In the genomic region with DNA sequence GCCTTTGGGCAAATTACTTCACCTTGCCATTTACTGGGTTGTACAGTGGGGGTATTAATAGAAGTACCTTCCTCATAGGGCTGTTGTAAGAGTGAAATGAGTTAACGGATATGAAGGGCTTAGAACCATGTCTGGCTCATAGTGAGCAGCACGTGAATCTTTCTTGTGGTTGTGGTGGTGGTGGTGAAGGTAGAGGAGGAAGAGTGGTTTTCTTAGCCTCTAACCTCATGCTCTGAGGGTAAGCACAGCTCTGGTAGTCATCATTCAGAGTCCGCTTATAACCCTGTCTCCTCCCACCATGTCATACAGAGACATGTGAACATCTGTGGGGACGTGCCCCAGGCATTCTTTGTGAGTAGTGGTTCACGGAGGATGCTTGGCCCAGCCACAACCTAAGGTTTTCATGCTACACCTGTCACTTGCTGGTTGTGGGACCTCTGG, we compare ENCODE assay signal across 9 cellular contexts. TPM values are rescaled to one million over a fixed set of nuclear protein-coding genes. Genes with fewer than 3 reads are reported as not detected.
DNase-seq lines count a peak whose midpoint lies in the region; ATAC-seq and TF ChIP-seq lines count a peak whose summit lies in the region.
"Had no signal": no experiment of that assay in that cellular context is flagged by ENCODE, and none has a peak within 500 bp of the region (broad histone marks: within the 10 kb centered on the region; RNA-seq: fewer than 3 reads in every experiment).

No MANE protein-coding gene starts in this region.

- no peak overlapping the region for H3K4me3 ChIP-seq in CD4-positive, CD25-positive, alpha-beta regulatory T cell (ENCODE audit: low read depth, low read length)
- H3K4me3 ChIP-seq in heart left ventricle (no peak overlapping the region), suprapubic skin (no peak overlapping the region)
- H3K4me3 ChIP-seq: lung had no signal

- TF ChIP-seq CTCF in omental fat pad (IDR thresholded peaks at IDR 0.05) (no peak), heart left ventricle (IDR thresholded peaks at IDR 0.05) (no peak), suprapubic skin (IDR thresholded peaks at IDR 0.05) (no peak)

- H3K27me3 Mint-ChIP-seq in CD4-positive, CD25-positive, alpha-beta regulatory T cell: peaks cover 19% of the 10 kb centered on the region
- H3K27me3 Mint-ChIP-seq in activated naive CD8-positive, alpha-beta T cell: peaks cover 43% of the 10 kb centered on the region

- peak overlapping the region in 1 of 4 donors; percentile 47 for H3K4me3 Mint-ChIP-seq in CD4-positive, CD25-positive, alpha-beta regulatory T cell
- H3K4me3 Mint-ChIP-seq in activated naive CD8-positive, alpha-beta T cell: peak overlapping the region; percentile 10

- no peaks in the 10 kb centered on the region for H3K36me3 ChIP-seq in CD4-positive, CD25-positive, alpha-beta regulatory T cell (ENCODE audit: control insufficient read depth, insufficient read depth, low read length)
- no peaks in the 10 kb centered on the region for H3K36me3 ChIP-seq in heart left ventricle
- no peaks in the 10 kb centered on the region for H3K36me3 ChIP-seq in suprapubic skin

- H3K9me3 Mint-ChIP-seq in CD4-positive, CD25-positive, alpha-beta regulatory T cell: peaks cover 0 to 2% (median 0%) of the 10 kb centered on the region in 7 donors
- H3K9me3 Mint-ChIP-seq in activated naive CD8-positive, alpha-beta T cell (ENCODE audit: low read depth): no peaks in the 10 kb centered on the region

- H3K4me1 ChIP-seq in CD4-positive, CD25-positive, alpha-beta regulatory T cell (ENCODE audit: control insufficient read depth, insufficient read depth, low read length, poor library complexity, severe bottlenecking): no peaks in the 10 kb centered on the region
- peaks cover 0 to 60% (median 22%) of the 10 kb centered on the region in 12 donors for H3K4me1 ChIP-seq in heart left ventricle
- H3K4me1 ChIP-seq in suprapubic skin: peaks cover 22% of the 10 kb centered on the region

- ATAC-seq in CD4-positive, CD25-positive, alpha-beta regulatory T cell (ENCODE audit: low read depth in 2 of 2): peak; percentile 66 to 77
- peak; percentile 53 for ATAC-seq in GM21367 (IDR thresholded peaks at IDR 0.05; ENCODE audit: unreplicated experiment)
- no peak for ATAC-seq in omental fat pad (ENCODE audit: low FRiP score)
- no peak for ATAC-seq in heart left ventricle

- peaks cover 20% of the 10 kb centered on the region for H3K27me3 ChIP-seq in CD4-positive, CD25-positive, alpha-beta regulatory T cell (ENCODE audit: control insufficient read depth, insufficient read depth, low read length)
- no peaks in the 10 kb centered on the region for H3K27me3 ChIP-seq in heart left ventricle
- no peaks in the 10 kb centered on the region for H3K27me3 ChIP-seq in suprapubic skin

- H3K27ac Mint-ChIP-seq in CD4-positive, CD25-positive, alpha-beta regulatory T cell: no peak overlapping the region
- H3K27ac Mint-ChIP-seq in activated naive CD8-positive, alpha-beta T cell: no peak overlapping the region

- WGBS in heart left ventricle, 4 donors: 72 to 84% (median 80%) methylated on average over 5 of the region's 5 CpGs
- WGBS in suprapubic skin: 70% methylated on average over 5 of the region's 5 CpGs

- peaks cover 0 to 18% (median 2%) of the 10 kb centered on the region in 4 donors for H3K4me1 Mint-ChIP-seq in CD4-positive, CD25-positive, alpha-beta regulatory T cell
- peaks cover 27% of the 10 kb centered on the region for H3K4me1 Mint-ChIP-seq in activated naive CD8-positive, alpha-beta T cell (ENCODE audit: low read depth)

- TF ChIP-seq POLR2A in heart left ventricle (IDR thresholded peaks at IDR 0.05) (no peak), suprapubic skin (IDR thresholded peaks at IDR 0.05) (no peak)

- no peak overlapping the region for H3K27ac ChIP-seq in CD4-positive, CD25-positive, alpha-beta regulatory T cell (ENCODE audit: insufficient read depth, low read length, poor library complexity, severe bottlenecking)
- no peak overlapping the region for H3K27ac ChIP-seq in heart left ventricle
- no peak overlapping the region for H3K27ac ChIP-seq in suprapubic skin

- H3K9me3 ChIP-seq in CD4-positive, CD25-positive, alpha-beta regulatory T cell (ENCODE audit: control insufficient read depth in 2 of 2, low read length in 2 of 2): no peaks in the 10 kb centered on the region
- H3K9me3 ChIP-seq in heart left ventricle (no peaks in the 10 kb centered on the region), suprapubic skin (no peaks in the 10 kb centered on the region)

- intact Hi-C loops in heart left ventricle (cut with DNase I): no loop called here

- no peaks in the 10 kb centered on the region for H3K36me3 Mint-ChIP-seq in CD4-positive, CD25-positive, alpha-beta regulatory T cell
- no peaks in the 10 kb centered on the region for H3K36me3 Mint-ChIP-seq in activated naive CD8-positive, alpha-beta T cell

- peak in 2 of 3 donors; percentile 48 to 79 for DNase-seq in CD4-positive, CD25-positive, alpha-beta regulatory T cell
- DNase-seq in HT1080 (ENCODE audit: low read depth) (peak; percentile 78), omental fat pad (ENCODE audit: low spot score) (no peak), NCI-H774 (lab: John Stamatoyannopoulos, UW) (no peak), heart left ventricle (no peak), suprapubic skin (ENCODE audit: low spot score in 2 of 2) (no peak)

- no peak for TF ChIP-seq EP300 in suprapubic skin (IDR thresholded peaks at IDR 0.05)

RNA-seq across cellular contexts. Expression of a gene that starts 43.6 kb away (rescaled TPM):
- total RNA-seq in CD4-positive, CD25-positive, alpha-beta regulatory T cell: 0.30 TPM
- polyA plus RNA-seq in CD4-positive, CD25-positive, alpha-beta regulatory T cell: not detected
- 60.5 and 74.3 TPM in 2 replicates for total RNA-seq in HT1080 (2014; rRNA removed; shearing (Covaris generic))
- 32.4 and 49.6 TPM in 2 replicates for polyA plus RNA-seq in HT1080 (2015; cell fraction: cytosol; rRNA removed)
- 71.0 and 75.3 TPM in 2 replicates for polyA plus RNA-seq in HT1080 (2015; cell fraction: nucleus; rRNA removed)
- total RNA-seq in omental fat pad (100 to 1,000 TPM in 2 of 4 donors, 10 to 100 TPM in 2; 81.7 to 123 (median 103) TPM), heart left ventricle (100 to 1,000 TPM in 7 of 9 donors, 10 to 100 TPM in 2; 89.8 to 161 (median 116) TPM), suprapubic skin (10 to 100 TPM; 60.3 to 84.8 (median 72.4) TPM)
- 10 to 100 TPM; 14.4 to 88.5 TPM for polyA plus RNA-seq in heart left ventricle

Comparison
In these comparisons a context has a peak if more than half of its experiments do, and no peak if none do; other contexts are left out.
1. ATAC-seq: peak in CD4-positive, CD25-positive, alpha-beta regulatory T cell (2 of 2) and GM21367 (single experiment); none in omental fat pad (single experiment) and heart left ventricle (0 of 4).
2. DNase-seq: peak in CD4-positive, CD25-positive, alpha-beta regulatory T cell (2 of 3) and HT1080 (single experiment); none in omental fat pad (single experiment), NCI-H774 (single experiment), heart left ventricle (0 of 5) and suprapubic skin (0 of 2).
3. RNA of a gene that starts 43.6 kb away (total RNA-seq): 81.7 to 123 TPM in omental fat pad, 89.8 to 161 TPM in heart left ventricle, 60.3 to 84.8 TPM in suprapubic skin and 60.5 to 74.3 TPM in HT1080; 0.30 TPM in CD4-positive, CD25-positive, alpha-beta regulatory T cell (single experiment); every median in the first group is over 10 times any median in the second.